Comparison of ENCODE assay signal across 1 cellular context in the genomic region with DNA sequence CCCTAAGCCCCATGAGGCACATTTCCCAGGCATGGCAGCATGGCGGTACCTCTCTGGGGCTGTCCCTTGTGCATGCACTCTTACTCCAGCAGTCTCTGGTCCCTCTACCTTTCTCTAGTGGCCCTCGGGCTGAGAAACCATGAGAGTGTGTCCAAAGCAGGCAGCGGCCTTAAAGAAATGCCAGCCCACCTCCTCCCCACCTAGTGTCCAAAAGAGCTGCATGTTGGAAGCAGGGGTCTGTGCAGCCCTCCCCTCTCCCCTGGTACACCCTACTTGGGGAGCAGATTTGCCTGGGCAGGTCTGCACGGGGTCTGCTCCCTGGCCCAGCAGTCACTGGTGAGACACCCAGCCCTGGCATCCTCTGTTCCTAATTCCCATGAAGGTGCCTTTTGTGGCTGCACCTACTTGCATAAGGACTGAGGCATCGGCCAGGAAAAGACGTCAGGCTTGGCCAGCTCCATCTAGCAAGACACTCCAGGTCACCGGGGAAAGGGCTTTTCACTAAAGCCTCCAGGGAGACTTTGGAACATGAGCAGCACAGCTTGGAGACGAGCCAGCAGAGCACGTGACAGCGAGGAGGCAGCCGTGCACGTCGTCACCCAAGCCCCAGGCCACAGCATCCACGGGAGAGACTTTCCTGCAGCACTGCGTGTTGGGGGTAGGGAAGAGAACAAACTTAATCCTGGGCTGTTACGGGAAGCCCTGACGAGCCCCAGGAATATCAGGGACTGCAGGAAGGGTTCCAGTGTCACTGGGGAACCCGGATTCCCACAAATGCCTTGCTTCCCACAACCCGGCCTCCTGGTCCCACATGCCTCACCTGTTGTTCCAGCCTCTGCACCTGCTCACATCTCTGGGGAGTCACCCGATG.
TF ChIP-seq lines count a peak whose summit lies in the region.

No MANE protein-coding gene starts in this region.

TF ChIP-seq in liver, 16 proteins besides CTCF, POLR2A, EP300 and RAD21 (continued from another document):
- no peak for TF ChIP-seq GABPA (IDR thresholded peaks at IDR 0.05 in 1 of 2, conservative IDR thresholded peaks at IDR 0.05 in 1 of 2)
TF ChIP-seq in liver: peak in this region for 9.
